Comparison of ENCODE assay signal across 39 cellular contexts in the genomic region with DNA sequence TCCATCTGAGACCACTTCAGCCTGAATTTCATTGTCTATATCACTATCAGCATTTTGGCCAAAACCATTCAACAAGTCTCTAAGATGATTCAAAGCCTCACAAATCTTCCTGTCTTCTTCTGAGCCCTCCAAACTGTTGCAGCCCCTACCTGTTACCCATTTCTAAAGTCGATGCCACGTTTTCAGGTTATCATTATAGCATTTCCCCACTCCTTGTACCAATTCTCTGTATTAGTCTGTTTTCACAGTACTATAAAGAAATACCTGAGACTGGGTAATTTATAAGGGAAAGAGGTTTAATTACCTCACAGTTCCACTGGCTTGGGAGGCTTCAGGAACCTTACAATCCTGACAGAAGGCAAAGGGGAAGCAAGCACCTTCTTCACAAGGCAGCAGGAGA.
"Had no signal": no experiment of that assay in that cellular context is flagged by ENCODE, and none has a peak within 500 bp of the region (broad histone marks: within the 10 kb centered on the region; RNA-seq: fewer than 3 reads in every experiment).

No MANE protein-coding gene starts in this region.

- H3K9me3 Mint-ChIP-seq: activated naive CD4-positive, alpha-beta T cell treated with anti-CD3 and anti-CD28 coated beads, Interleukin-2, amount 50 U/mL, for 24 hours had no signal

- H3K4me1 ChIP-seq: adrenal gland, ascending aorta, body of pancreas had no signal

- H3K27ac Mint-ChIP-seq: activated naive CD4-positive, alpha-beta T cell treated with anti-CD3 and anti-CD28 coated beads for 36 hours; activated naive CD4-positive, alpha-beta T cell treated with anti-CD3 and anti-CD28 coated beads, Interleukin-2, amount 10 ng/mL, durations not matched to agents 7 days and 5 days; activated naive CD4-positive, alpha-beta T cell treated with anti-CD3 and anti-CD28 coated beads, Interleukin-2, amount 50 U/mL, for 24 hours; activated naive CD4-positive, alpha-beta T cell treated with anti-CD3 and anti-CD28 coated beads, Interleukin-2, amount 50 U/mL, for 72 hours; activated naive CD8-positive, alpha-beta T cell; activated naive CD8-positive, alpha-beta T cell treated with anti-CD3 and anti-CD28 coated beads for 36 hours; activated naive CD8-positive, alpha-beta T cell treated with anti-CD3 and anti-CD28 coated beads, Interleukin-2, amount 10 ng/mL, durations not matched to agents 7 days and 5 days; activated naive CD8-positive, alpha-beta T cell treated with anti-CD3 and anti-CD28 coated beads, Interleukin-2, amount 50 U/mL, for 24 hours; activated T-cell treated with anti-CD3 and anti-CD28 coated beads, Interleukin-2, amount 50 U/mL, for 24 hours; activated T-cell treated with anti-CD3 and anti-CD28 coated beads, Interleukin-2, amount 50 U/mL, for 72 hours; activated T-helper 1 cell treated with anti-CD3 and anti-CD28 coated beads, Interleukin-12 subunit alpha, Interleukin-12 subunit beta, Interleukin-2, Interleukin-4 antibody, amounts not matched to agents 30 ng/mL and 10 ng/mL and 1 ng/mL, durations not matched to agents 14 hours and 24 hours and 36 hours; activated T-helper 17 cell treated with anti-CD3 and anti-CD28 coated beads, Interleukin-2, amount 50 U/mL, for 72 hours; activated T-helper 2 cell treated with anti-CD3 and anti-CD28 coated beads, Interferon-gamma antibody, Interleukin-2, Interleukin-4, amounts not matched to agents 10 μg/mL and 5 μg/mL and 100 μg/mL, durations not matched to agents 14 hours and 24 hours and 36 hours; brain had no signal

- H3K4me1 Mint-ChIP-seq: activated naive CD4-positive, alpha-beta T cell treated with anti-CD3 and anti-CD28 coated beads, Interleukin-2, amount 10 ng/mL, durations not matched to agents 7 days and 5 days; activated naive CD4-positive, alpha-beta T cell treated with anti-CD3 and anti-CD28 coated beads, Interleukin-2, amount 50 U/mL, for 24 hours; activated naive CD8-positive, alpha-beta T cell treated with anti-CD3 and anti-CD28 coated beads, Interleukin-2, amount 10 ng/mL, durations not matched to agents 7 days and 5 days; activated T-helper 17 cell treated with anti-CD3 and anti-CD28 coated beads, Interleukin-2, amount 50 U/mL, for 72 hours; central memory CD8-positive, alpha-beta T cell had no signal

- H3K9me3 ChIP-seq: adrenal gland, ascending aorta had no signal

- DNase-seq: activated effector memory CD4-positive, alpha-beta T cell treated with anti-CD3 and anti-CD28 coated beads, Interleukin-2, amount 50 U/mL, for 16 hours; activated effector memory CD4-positive, alpha-beta T cell treated with Interleukin-2 at 50 U/mL for 16 hours; activated gamma-delta T cell; activated gamma-delta T cell treated with Interleukin-2 at 50 U/mL for 16 hours; activated naive CD4-positive, alpha-beta T cell; activated naive CD4-positive, alpha-beta T cell treated with anti-CD3 and anti-CD28 coated beads for 36 hours; activated naive CD4-positive, alpha-beta T cell treated with anti-CD3 and anti-CD28 coated beads, Interleukin-2, amount 10 ng/mL, durations not matched to agents 7 days and 5 days; activated naive CD4-positive, alpha-beta T cell treated with anti-CD3 and anti-CD28 coated beads, Interleukin-2, amount 50 U/mL, for 16 hours; activated naive CD4-positive, alpha-beta T cell treated with Interleukin-2 at 50 U/mL for 16 hours; activated naive CD8-positive, alpha-beta T cell treated with anti-CD3 and anti-CD28 coated beads for 36 hours; activated naive CD8-positive, alpha-beta T cell treated with anti-CD3 and anti-CD28 coated beads, Interleukin-2, amount 10 ng/mL, durations not matched to agents 7 days and 5 days; activated naive CD8-positive, alpha-beta T cell treated with anti-CD3 and anti-CD28 coated beads, Interleukin-2, amount 50 U/mL, for 24 hours; activated T-cell treated with anti-CD3 and anti-CD28 coated beads, Interleukin-2, amount 50 U/mL, for 1 hour; activated T-cell treated with anti-CD3 and anti-CD28 coated beads, Interleukin-2, amount 50 U/mL, for 24 hours; activated T-cell treated with anti-CD3 and anti-CD28 coated beads, Interleukin-2, amount 50 U/mL, for 4 hours; activated T-cell treated with anti-CD3 and anti-CD28 coated beads, Interleukin-2, amount 50 U/mL, for 48 hours; activated T-cell treated with anti-CD3 and anti-CD28 coated beads, Interleukin-2, amount 50 U/mL, for 72 hours; adrenal gland; amniotic stem cell; amygdala; anterior cingulate cortex; aorta; body of pancreas; brain microvascular endothelial cell; caudate nucleus; central memory CD4-positive, alpha-beta T cell; cerebellar nuclear complex had no signal

- H3K27ac ChIP-seq: adrenal gland, ascending aorta, body of pancreas, brain microvascular endothelial cell, cardiac muscle cell had no signal

- FAIRE-seq: astrocyte, bronchial epithelial cell had no signal

- ATAC-seq: activated naive CD4-positive, alpha-beta T cell treated with anti-CD3 and anti-CD28 coated beads, Interleukin-2, amount 50 U/mL, for 72 hours; activated naive CD8-positive, alpha-beta T cell treated with anti-CD3 and anti-CD28 coated beads, Interleukin-2, amount 50 U/mL, for 24 hours; activated T-cell treated with anti-CD3 and anti-CD28 coated beads, Interleukin-2, amount 50 U/mL, for 4 hours; activated T-cell treated with anti-CD3 and anti-CD28 coated beads, Interleukin-2, amount 50 U/mL, for 72 hours; activated T-helper 17 cell treated with anti-CD3 and anti-CD28 coated beads, Interleukin-2, amount 50 U/mL, for 72 hours; body of pancreas had no signal

- H3K27me3 Mint-ChIP-seq: activated naive CD4-positive, alpha-beta T cell treated with anti-CD3 and anti-CD28 coated beads, Interleukin-2, amount 10 ng/mL, durations not matched to agents 7 days and 5 days; activated naive CD4-positive, alpha-beta T cell treated with anti-CD3 and anti-CD28 coated beads, Interleukin-2, amount 50 U/mL, for 24 hours; activated naive CD8-positive, alpha-beta T cell; activated naive CD8-positive, alpha-beta T cell treated with anti-CD3 and anti-CD28 coated beads for 36 hours; activated naive CD8-positive, alpha-beta T cell treated with anti-CD3 and anti-CD28 coated beads, Interleukin-2, amount 50 U/mL, for 24 hours; activated T-cell treated with anti-CD3 and anti-CD28 coated beads, Interleukin-2, amount 50 U/mL, for 24 hours; activated T-helper 17 cell treated with anti-CD3 and anti-CD28 coated beads, Interleukin-2, amount 50 U/mL, for 72 hours; central memory CD8-positive, alpha-beta T cell had no signal

- H3K27me3 ChIP-seq: adrenal gland, ascending aorta, body of pancreas, brain microvascular endothelial cell, cardiac muscle cell had no signal

- H3K4me3 Mint-ChIP-seq: activated naive CD4-positive, alpha-beta T cell treated with anti-CD3 and anti-CD28 coated beads for 36 hours; activated naive CD4-positive, alpha-beta T cell treated with anti-CD3 and anti-CD28 coated beads, Interleukin-2, amount 10 ng/mL, durations not matched to agents 7 days and 5 days; activated naive CD4-positive, alpha-beta T cell treated with anti-CD3 and anti-CD28 coated beads, Interleukin-2, amount 50 U/mL, for 24 hours; activated naive CD8-positive, alpha-beta T cell; activated naive CD8-positive, alpha-beta T cell treated with anti-CD3 and anti-CD28 coated beads for 36 hours; activated naive CD8-positive, alpha-beta T cell treated with anti-CD3 and anti-CD28 coated beads, Interleukin-2, amount 10 ng/mL, durations not matched to agents 7 days and 5 days; activated naive CD8-positive, alpha-beta T cell treated with anti-CD3 and anti-CD28 coated beads, Interleukin-2, amount 50 U/mL, for 24 hours; activated T-cell treated with anti-CD3 and anti-CD28 coated beads, Interleukin-2, amount 50 U/mL, for 24 hours; activated T-cell treated with anti-CD3 and anti-CD28 coated beads, Interleukin-2, amount 50 U/mL, for 4 hours; activated T-cell treated with anti-CD3 and anti-CD28 coated beads, Interleukin-2, amount 50 U/mL, for 72 hours; activated T-helper 1 cell treated with anti-CD3 and anti-CD28 coated beads, Interleukin-12 subunit alpha, Interleukin-12 subunit beta, Interleukin-2, Interleukin-4 antibody, amounts not matched to agents 30 ng/mL and 10 ng/mL and 1 ng/mL, durations not matched to agents 14 hours and 24 hours and 36 hours; activated T-helper 17 cell treated with anti-CD3 and anti-CD28 coated beads, Interleukin-2, amount 50 U/mL, for 72 hours; brain; central memory CD8-positive, alpha-beta T cell had no signal

- H3K4me3 ChIP-seq: adrenal gland, ascending aorta, body of pancreas, cardiac muscle cell had no signal

- H3K36me3 ChIP-seq: adrenal gland, ascending aorta, brain microvascular endothelial cell, cardiac muscle cell had no signal
